In the genomic region with DNA sequence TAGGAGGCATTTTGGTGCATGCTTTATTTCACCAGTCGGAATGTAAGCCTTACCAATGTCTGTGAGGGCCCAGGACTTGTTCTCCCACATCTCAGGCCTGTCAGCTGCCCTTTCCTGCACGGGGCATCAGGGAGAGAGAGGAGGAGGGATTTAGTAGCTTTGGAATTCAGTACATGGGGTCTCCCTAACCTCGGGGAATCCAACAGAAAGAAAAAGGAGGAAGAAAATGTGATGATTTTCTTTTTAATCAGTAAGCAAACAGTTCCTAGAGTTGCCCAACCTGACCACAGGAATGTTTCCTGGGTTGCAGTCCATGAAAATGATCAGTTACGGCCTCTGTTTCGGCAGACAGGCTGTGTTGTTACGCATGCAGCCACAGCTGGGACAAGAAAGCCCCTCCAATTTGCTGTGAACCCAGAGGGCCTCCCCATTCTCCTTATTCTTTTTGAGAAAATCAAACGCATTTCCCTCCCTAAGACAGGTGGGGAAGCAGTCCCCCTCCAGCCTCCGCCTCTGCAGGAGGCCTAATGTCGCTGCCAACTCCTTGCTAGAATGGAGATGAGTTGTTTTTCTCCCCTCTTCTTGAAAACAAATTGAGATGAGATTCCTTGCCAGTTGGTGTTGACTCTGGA, we compare ENCODE assay signal across 1 cellular context.
TF ChIP-seq lines count a peak whose summit lies in the region.

No MANE protein-coding gene starts in this region.

TF ChIP-seq in HepG2, 621 proteins besides CTCF, POLR2A, EP300 and RAD21 (continued from another document and continues in another):
- no peak for TF ChIP-seq ZNF354B (CRISPR knock-in tag; IDR thresholded peaks at IDR 0.05)
- TF ChIP-seq CSRNP2 (CRISPR knock-in tag; conservative IDR thresholded peaks at IDR 0.05; ENCODE audit: low read depth), result no peak
- peak; percentile 81 for TF ChIP-seq MED13 (CRISPR knock-in tag; IDR thresholded peaks at IDR 0.05)
- peak; percentile 47; the same call in 1 of the 2 replicates for TF ChIP-seq THAP11 (CRISPR knock-in tag; IDR thresholded peaks at IDR 0.05)
- TF ChIP-seq PITX1 (CRISPR knock-in tag; IDR thresholded peaks at IDR 0.05), result peak; percentile 97
- TF ChIP-seq, protein P1, sequence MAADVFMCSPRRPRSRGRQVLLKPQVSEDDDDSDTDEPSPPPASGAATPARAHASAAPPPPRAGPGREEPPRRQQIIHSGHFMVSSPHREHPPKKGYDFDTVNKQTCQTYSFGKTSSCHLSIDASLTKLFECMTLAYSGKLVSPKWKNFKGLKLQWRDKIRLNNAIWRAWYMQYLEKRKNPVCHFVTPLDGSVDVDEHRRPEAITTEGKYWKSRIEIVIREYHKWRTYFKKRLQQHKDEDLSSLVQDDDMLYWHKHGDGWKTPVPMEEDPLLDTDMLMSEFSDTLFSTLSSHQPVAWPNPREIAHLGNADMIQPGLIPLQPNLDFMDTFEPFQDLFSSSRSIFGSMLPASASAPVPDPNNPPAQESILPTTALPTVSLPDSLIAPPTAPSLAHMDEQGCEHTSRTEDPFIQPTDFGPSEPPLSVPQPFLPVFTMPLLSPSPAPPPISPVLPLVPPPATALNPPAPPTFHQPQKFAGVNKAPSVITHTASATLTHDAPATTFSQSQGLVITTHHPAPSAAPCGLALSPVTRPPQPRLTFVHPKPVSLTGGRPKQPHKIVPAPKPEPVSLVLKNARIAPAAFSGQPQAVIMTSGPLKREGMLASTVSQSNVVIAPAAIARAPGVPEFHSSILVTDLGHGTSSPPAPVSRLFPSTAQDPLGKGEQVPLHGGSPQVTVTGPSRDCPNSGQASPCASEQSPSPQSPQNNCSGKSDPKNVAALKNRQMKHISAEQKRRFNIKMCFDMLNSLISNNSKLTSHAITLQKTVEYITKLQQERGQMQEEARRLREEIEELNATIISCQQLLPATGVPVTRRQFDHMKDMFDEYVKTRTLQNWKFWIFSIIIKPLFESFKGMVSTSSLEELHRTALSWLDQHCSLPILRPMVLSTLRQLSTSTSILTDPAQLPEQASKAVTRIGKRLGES (CRISPR knock-in tag; IDR thresholded peaks at IDR 0.05; ENCODE audit: borderline replicate concordance), result peak; percentile 62; the same call in 1 of the 2 replicates
- no peak; the same call in 1 of the 2 replicates for TF ChIP-seq ZNF703 (CRISPR knock-in tag; IDR thresholded peaks at IDR 0.05; ENCODE audit: borderline replicate concordance)
- peak; percentile 89 for TF ChIP-seq FOSL2 (CRISPR knock-in tag; IDR thresholded peaks at IDR 0.05)
- TF ChIP-seq, protein P2, sequence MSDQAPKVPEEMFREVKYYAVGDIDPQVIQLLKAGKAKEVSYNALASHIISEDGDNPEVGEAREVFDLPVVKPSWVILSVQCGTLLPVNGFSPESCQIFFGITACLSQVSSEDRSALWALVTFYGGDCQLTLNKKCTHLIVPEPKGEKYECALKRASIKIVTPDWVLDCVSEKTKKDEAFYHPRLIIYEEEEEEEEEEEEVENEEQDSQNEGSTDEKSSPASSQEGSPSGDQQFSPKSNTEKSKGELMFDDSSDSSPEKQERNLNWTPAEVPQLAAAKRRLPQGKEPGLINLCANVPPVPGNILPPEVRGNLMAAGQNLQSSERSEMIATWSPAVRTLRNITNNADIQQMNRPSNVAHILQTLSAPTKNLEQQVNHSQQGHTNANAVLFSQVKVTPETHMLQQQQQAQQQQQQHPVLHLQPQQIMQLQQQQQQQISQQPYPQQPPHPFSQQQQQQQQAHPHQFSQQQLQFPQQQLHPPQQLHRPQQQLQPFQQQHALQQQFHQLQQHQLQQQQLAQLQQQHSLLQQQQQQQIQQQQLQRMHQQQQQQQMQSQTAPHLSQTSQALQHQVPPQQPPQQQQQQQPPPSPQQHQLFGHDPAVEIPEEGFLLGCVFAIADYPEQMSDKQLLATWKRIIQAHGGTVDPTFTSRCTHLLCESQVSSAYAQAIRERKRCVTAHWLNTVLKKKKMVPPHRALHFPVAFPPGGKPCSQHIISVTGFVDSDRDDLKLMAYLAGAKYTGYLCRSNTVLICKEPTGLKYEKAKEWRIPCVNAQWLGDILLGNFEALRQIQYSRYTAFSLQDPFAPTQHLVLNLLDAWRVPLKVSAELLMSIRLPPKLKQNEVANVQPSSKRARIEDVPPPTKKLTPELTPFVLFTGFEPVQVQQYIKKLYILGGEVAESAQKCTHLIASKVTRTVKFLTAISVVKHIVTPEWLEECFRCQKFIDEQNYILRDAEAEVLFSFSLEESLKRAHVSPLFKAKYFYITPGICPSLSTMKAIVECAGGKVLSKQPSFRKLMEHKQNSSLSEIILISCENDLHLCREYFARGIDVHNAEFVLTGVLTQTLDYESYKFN (CRISPR knock-in tag; conservative IDR thresholded peaks at IDR 0.05), result peak; percentile 93
- peak; percentile 88 for TF ChIP-seq HNF4A (CRISPR knock-in tag; IDR thresholded peaks at IDR 0.05)
- TF ChIP-seq IKZF4 (CRISPR knock-in tag; IDR thresholded peaks at IDR 0.05; ENCODE audit: borderline replicate concordance, low read depth, not compliant biosample characterization), result no peak
- TF ChIP-seq ZNF570 (CRISPR knock-in tag; IDR thresholded peaks at IDR 0.05; ENCODE audit: borderline replicate concordance), result 0 out of 2 replicates have a peak, but pooled peaks have one; percentile 14
- TF ChIP-seq ZNF317 (CRISPR knock-in tag; IDR thresholded peaks at IDR 0.05), result peak; percentile 57; the same call in 1 of the 2 replicates
- no peak for TF ChIP-seq ATF7 (IDR thresholded peaks at IDR 0.05)
- no peak; the same call in 1 of the 2 replicates for TF ChIP-seq ATF7 (CRISPR knock-in tag; IDR thresholded peaks at IDR 0.05)
- TF ChIP-seq NR1H2 (CRISPR knock-in tag; IDR thresholded peaks at IDR 0.05; ENCODE audit: borderline replicate concordance, low read depth), result no peak
- TF ChIP-seq, protein P3, sequence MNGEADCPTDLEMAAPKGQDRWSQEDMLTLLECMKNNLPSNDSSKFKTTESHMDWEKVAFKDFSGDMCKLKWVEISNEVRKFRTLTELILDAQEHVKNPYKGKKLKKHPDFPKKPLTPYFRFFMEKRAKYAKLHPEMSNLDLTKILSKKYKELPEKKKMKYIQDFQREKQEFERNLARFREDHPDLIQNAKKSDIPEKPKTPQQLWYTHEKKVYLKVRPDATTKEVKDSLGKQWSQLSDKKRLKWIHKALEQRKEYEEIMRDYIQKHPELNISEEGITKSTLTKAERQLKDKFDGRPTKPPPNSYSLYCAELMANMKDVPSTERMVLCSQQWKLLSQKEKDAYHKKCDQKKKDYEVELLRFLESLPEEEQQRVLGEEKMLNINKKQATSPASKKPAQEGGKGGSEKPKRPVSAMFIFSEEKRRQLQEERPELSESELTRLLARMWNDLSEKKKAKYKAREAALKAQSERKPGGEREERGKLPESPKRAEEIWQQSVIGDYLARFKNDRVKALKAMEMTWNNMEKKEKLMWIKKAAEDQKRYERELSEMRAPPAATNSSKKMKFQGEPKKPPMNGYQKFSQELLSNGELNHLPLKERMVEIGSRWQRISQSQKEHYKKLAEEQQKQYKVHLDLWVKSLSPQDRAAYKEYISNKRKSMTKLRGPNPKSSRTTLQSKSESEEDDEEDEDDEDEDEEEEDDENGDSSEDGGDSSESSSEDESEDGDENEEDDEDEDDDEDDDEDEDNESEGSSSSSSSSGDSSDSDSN (CRISPR knock-in tag; IDR thresholded peaks at IDR 0.05), result no peak
- TF ChIP-seq, protein P4, sequence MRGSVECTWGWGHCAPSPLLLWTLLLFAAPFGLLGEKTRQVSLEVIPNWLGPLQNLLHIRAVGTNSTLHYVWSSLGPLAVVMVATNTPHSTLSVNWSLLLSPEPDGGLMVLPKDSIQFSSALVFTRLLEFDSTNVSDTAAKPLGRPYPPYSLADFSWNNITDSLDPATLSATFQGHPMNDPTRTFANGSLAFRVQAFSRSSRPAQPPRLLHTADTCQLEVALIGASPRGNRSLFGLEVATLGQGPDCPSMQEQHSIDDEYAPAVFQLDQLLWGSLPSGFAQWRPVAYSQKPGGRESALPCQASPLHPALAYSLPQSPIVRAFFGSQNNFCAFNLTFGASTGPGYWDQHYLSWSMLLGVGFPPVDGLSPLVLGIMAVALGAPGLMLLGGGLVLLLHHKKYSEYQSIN (CRISPR knock-in tag; IDR thresholded peaks at IDR 0.05; ENCODE audit: borderline replicate concordance), result no peak
- TF ChIP-seq ZFP1 (CRISPR knock-in tag; IDR thresholded peaks at IDR 0.05), result peak; percentile 91
- TF ChIP-seq SNRNP70 (IDR thresholded peaks at IDR 0.05; ENCODE audit: low read depth, low read length), result no peak
- TF ChIP-seq HMGXB3 (CRISPR knock-in tag; IDR thresholded peaks at IDR 0.05; ENCODE audit: borderline replicate concordance), result 0 out of 2 replicates have a peak, but pooled peaks have one; percentile 30
- TF ChIP-seq SRSF4 (IDR thresholded peaks at IDR 0.05; ENCODE audit: low read depth, low read length, poor library complexity, severe bottlenecking), result no peak
- TF ChIP-seq, protein P5, sequence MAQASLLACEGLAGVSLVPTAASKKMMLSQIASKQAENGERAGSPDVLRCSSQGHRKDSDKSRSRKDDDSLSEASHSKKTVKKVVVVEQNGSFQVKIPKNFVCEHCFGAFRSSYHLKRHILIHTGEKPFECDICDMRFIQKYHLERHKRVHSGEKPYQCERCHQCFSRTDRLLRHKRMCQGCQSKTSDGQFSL (CRISPR knock-in tag; IDR thresholded peaks at IDR 0.05), result no peak; the same call in 1 of the 2 replicates
- TF ChIP-seq ZMYM3 (CRISPR knock-in tag; IDR thresholded peaks at IDR 0.05), result peak; percentile 72; the same call in 1 of the 2 replicates
- TF ChIP-seq ZBTB25 (CRISPR knock-in tag; IDR thresholded peaks at IDR 0.05), result peak; percentile 95
- no peak for TF ChIP-seq BATF2 (CRISPR knock-in tag; IDR thresholded peaks at IDR 0.05)
- peak; percentile 37 for TF ChIP-seq ZNF629 (CRISPR knock-in tag; conservative IDR thresholded peaks at IDR 0.05)
- no peak for TF ChIP-seq CREB1 (IDR thresholded peaks at IDR 0.05)
- no peak for TF ChIP-seq CREB1 (CRISPR knock-in tag; IDR thresholded peaks at IDR 0.05)
- peak; percentile 85 for TF ChIP-seq CREM (IDR thresholded peaks at IDR 0.05)
- no peak for TF ChIP-seq CREM (CRISPR knock-in tag; IDR thresholded peaks at IDR 0.05)
- no peak for TF ChIP-seq ADNP (CRISPR knock-in tag; IDR thresholded peaks at IDR 0.05)
